In the genomic region with DNA sequence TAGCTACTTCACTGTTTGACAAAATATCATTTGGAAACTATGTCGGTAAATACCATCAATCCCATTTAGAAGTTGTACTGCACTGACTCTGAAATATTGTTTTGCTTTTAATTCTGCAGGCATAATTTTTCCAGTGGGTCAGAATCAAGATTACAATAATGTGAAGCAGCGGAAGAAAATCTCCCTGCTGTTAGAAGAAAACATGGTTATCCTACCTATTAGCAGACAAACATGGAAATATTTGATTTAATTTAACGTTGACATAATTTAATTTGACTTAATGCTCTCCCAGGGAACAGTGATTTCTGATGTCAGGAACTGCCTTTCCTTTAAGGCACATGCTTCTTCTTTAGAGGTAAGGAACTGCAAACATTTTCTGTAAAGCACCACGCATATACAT, we compare ENCODE assay signal across 26 cellular contexts.
"Had no signal": no experiment of that assay in that cellular context is flagged by ENCODE, and none has a peak within 500 bp of the region (broad histone marks: within the 10 kb centered on the region; RNA-seq: fewer than 3 reads in every experiment).

No MANE protein-coding gene starts in this region.

- H3K27me3 Mint-ChIP-seq: dendritic cell treated with granulocyte-macrophage colony-stimulating factor and Interleukin-4, amounts not matched to agents 40 ng/mL and 50 ng/mL, for 4 days; effector memory CD8-positive, alpha-beta T cell had no signal

- H3K36me3 ChIP-seq: colonic mucosa, esophagus muscularis mucosa, esophagus squamous epithelium, gastrocnemius medialis, gastroesophageal sphincter, heart right ventricle had no signal

- H3K4me1 ChIP-seq: colonic mucosa, esophagus muscularis mucosa, esophagus squamous epithelium, foreskin keratinocyte, gastrocnemius medialis, gastroesophageal sphincter, heart right ventricle had no signal

- H3K27me3 ChIP-seq: colonic mucosa, dorsolateral prefrontal cortex, esophagus muscularis mucosa, esophagus squamous epithelium, foreskin keratinocyte, gastrocnemius medialis, gastroesophageal sphincter, heart right ventricle, hepatocyte had no signal

- H3K79me2 ChIP-seq: hepatocyte had no signal

- H3K27ac ChIP-seq: colonic mucosa, coronary artery, dorsolateral prefrontal cortex, epithelial cell of prostate, esophagus muscularis mucosa, esophagus squamous epithelium, foreskin keratinocyte, gastrocnemius medialis, gastroesophageal sphincter, heart right ventricle, hepatocyte had no signal

- H3K9me3 Mint-ChIP-seq: dendritic cell treated with granulocyte-macrophage colony-stimulating factor and Interleukin-4, amounts not matched to agents 40 ng/mL and 50 ng/mL, for 4 days; endodermal cell had no signal

- DNase-seq: colonic mucosa; cortex of kidney; dermis blood vessel endothelial cell; dorsolateral prefrontal cortex; effector CD4-positive, alpha-beta T cell; effector CD8-positive, alpha-beta T cell; effector memory CD4-positive, alpha-beta T cell; effector memory CD8-positive, alpha-beta T cell; endodermal cell; erythroblast; esophagus squamous epithelium; foreskin fibroblast; foreskin keratinocyte; foreskin melanocyte; gastrocnemius medialis; glutamatergic neuron; head of caudate nucleus; heart right ventricle; hippocampal formation had no signal

- H3K9me3 ChIP-seq: colonic mucosa, esophagus muscularis mucosa, esophagus squamous epithelium, gastrocnemius medialis, gastroesophageal sphincter, heart right ventricle had no signal

- H2AFZ ChIP-seq: hepatocyte had no signal

- H3K4me2 ChIP-seq: hepatocyte had no signal

- H3K4me1 Mint-ChIP-seq: endodermal cell had no signal

- H3K4me3 ChIP-seq: colonic mucosa, coronary artery, dorsolateral prefrontal cortex, esophagus muscularis mucosa, esophagus squamous epithelium, gastrocnemius medialis, gastroesophageal sphincter, heart right ventricle, hepatocyte had no signal

- H3K27ac Mint-ChIP-seq: dendritic cell treated with granulocyte-macrophage colony-stimulating factor and Interleukin-4, amounts not matched to agents 40 ng/mL and 50 ng/mL, for 4 days; effector memory CD8-positive, alpha-beta T cell; endodermal cell had no signal

- ATAC-seq: effector memory CD8-positive, alpha-beta T cell; esophagus mucosa; foreskin keratinocyte; gastrocnemius medialis; gastroesophageal sphincter; heart right ventricle had no signal

- H3K4me3 Mint-ChIP-seq: dendritic cell treated with granulocyte-macrophage colony-stimulating factor and Interleukin-4, amounts not matched to agents 40 ng/mL and 50 ng/mL, for 4 days; effector memory CD8-positive, alpha-beta T cell; endodermal cell had no signal
